Comparison of ENCODE assay signal across 8 cellular contexts in genomic region chrX:49922291-49923241, GRCh38. TPM values are rescaled to one million over a fixed set of nuclear protein-coding genes. Genes with fewer than 3 reads are reported as not detected.
A peak's percentile ranks its signal among the peaks of the same experiment; 100 is the strongest.
DNase-seq lines count a peak whose midpoint lies in the region; ATAC-seq, FAIRE-seq and TF ChIP-seq lines count a peak whose summit lies in the region.

CLCN5 (plus strand) TSS chrX:49922596; CDS start chrX:49925299, 2,703 bp downstream.

- intact Hi-C loops in naive thymus-derived CD4-positive, alpha-beta T cell (cut with micrococcal nuclease): loop anchor here (1.0 to 5.0 kb wide), 3 partner anchors 43 to 1120 kb away; partner anchors contain the start of genes CCNB3 (in 2 of the 2), USP27X (in 2 of the 2) and HDAC6 (in 1 of the 2)

- 0 to 1% methylated on average over 14 to 16 of the region's 83 CpGs for WGBS in GM23248 (ENCODE audit: low coverage in 1 of 2, low lambda C conversion rate in 2 of 2, missing lambda C conversion rate in 2 of 2), 2 experiments

- in situ Hi-C loops in GM23248 (cut with MboI): loop anchor here (25.0 kb wide), 1 partner anchor 665 kb away; no protein-coding TSS in a partner anchor

- no peaks in the 10 kb centered on the region for H3K36me3 ChIP-seq in DOHH2 (ENCODE audit: control insufficient read depth, low read length)
- H3K36me3 ChIP-seq in GM23248 (ENCODE audit: low read depth): no peaks in the 10 kb centered on the region
- no peaks in the 10 kb centered on the region for H3K36me3 ChIP-seq in Karpas-422 (ENCODE audit: insufficient read depth, low read length)
- H3K36me3 ChIP-seq in naive thymus-derived CD4-positive, alpha-beta T cell (ENCODE audit: control insufficient read depth in 2 of 3, insufficient read depth in 3 of 3, low read length in 3 of 3): no peaks in the 10 kb centered on the region

- H3K9me3 Mint-ChIP-seq in naive thymus-derived CD4-positive, alpha-beta T cell: no peaks in the 10 kb centered on the region
- H3K9me3 Mint-ChIP-seq in stimulated activated memory B cell treated with anti-CD40 and anti-IgM and Interleukin-4, amounts not matched to agents 10 μg/mL and 1 μg/mL and 100 μg/mL, for 72 hours: no peaks in the 10 kb centered on the region

- peaks cover 0 to 16% (median 8%) of the 10 kb centered on the region in 7 donors for H3K4me1 Mint-ChIP-seq in naive thymus-derived CD4-positive, alpha-beta T cell
- H3K4me1 Mint-ChIP-seq in stimulated activated memory B cell treated with anti-CD40 and anti-IgM and Interleukin-4, amounts not matched to agents 10 μg/mL and 1 μg/mL and 100 μg/mL, for 72 hours: peaks cover 12% of the 10 kb centered on the region

- peak; percentile 75 for FAIRE-seq in RCC 7860 (lab: Jason Lieb, UNC)

- H3K79me2 ChIP-seq in DOHH2 (ENCODE audit: control insufficient read depth, low read length): no peaks in the 10 kb centered on the region
- no peaks in the 10 kb centered on the region for H3K79me2 ChIP-seq in GM23248 (ENCODE audit: insufficient read depth)
- H3K79me2 ChIP-seq in Karpas-422 (ENCODE audit: low read length): no peaks in the 10 kb centered on the region

- peak within 1 kb of the TSS; percentile 76 to 86 (median 83) for H3K4me3 Mint-ChIP-seq in naive thymus-derived CD4-positive, alpha-beta T cell
- peak within 1 kb of the TSS; percentile 87 for H3K4me3 Mint-ChIP-seq in stimulated activated memory B cell treated with anti-CD40 and anti-IgM and Interleukin-4, amounts not matched to agents 10 μg/mL and 1 μg/mL and 100 μg/mL, for 72 hours

- TF ChIP-seq CTCF in DOHH2 (IDR thresholded peaks at IDR 0.05; ENCODE audit: low read depth, low read length, poor library complexity, severe bottlenecking): no peak

- H4K20me1 ChIP-seq in DOHH2 (ENCODE audit: control insufficient read depth, insufficient read depth, low read depth, low read length) (no peaks in the 10 kb centered on the region), GM23248 (ENCODE audit: insufficient read depth) (no peaks in the 10 kb centered on the region), Karpas-422 (ENCODE audit: insufficient read depth, low read depth, low read length) (no peaks in the 10 kb centered on the region)

- H3K9me2 ChIP-seq in DOHH2 (replicated peaks; ENCODE audit: control insufficient read depth, low read length) (no peaks in the 10 kb centered on the region), GM23248 (ENCODE audit: insufficient read depth) (no peaks in the 10 kb centered on the region), Karpas-422 (replicated peaks; ENCODE audit: insufficient read depth, low read length) (no peaks in the 10 kb centered on the region)

- no peaks in the 10 kb centered on the region for H3K36me3 Mint-ChIP-seq in naive thymus-derived CD4-positive, alpha-beta T cell
- peaks cover 15% of the 10 kb centered on the region for H3K36me3 Mint-ChIP-seq in stimulated activated memory B cell treated with anti-CD40 and anti-IgM and Interleukin-4, amounts not matched to agents 10 μg/mL and 1 μg/mL and 100 μg/mL, for 72 hours

- H3K9me3 ChIP-seq in DOHH2 (ENCODE audit: control insufficient read depth, insufficient read depth, low read length): no peaks in the 10 kb centered on the region
- H3K9me3 ChIP-seq in GM23248 (ENCODE audit: low read depth): no peaks in the 10 kb centered on the region
- H3K9me3 ChIP-seq in Karpas-422 (ENCODE audit: low read length): no peaks in the 10 kb centered on the region
- no peaks in the 10 kb centered on the region for H3K9me3 ChIP-seq in naive thymus-derived CD4-positive, alpha-beta T cell (ENCODE audit: control insufficient read depth in 2 of 3, low read length in 3 of 3)

- no peaks in the 10 kb centered on the region for H3K27me3 Mint-ChIP-seq in naive thymus-derived CD4-positive, alpha-beta T cell
- no peaks in the 10 kb centered on the region for H3K27me3 Mint-ChIP-seq in stimulated activated memory B cell treated with anti-CD40 and anti-IgM and Interleukin-4, amounts not matched to agents 10 μg/mL and 1 μg/mL and 100 μg/mL, for 72 hours

- no peak within 1 kb of the TSS for H3K27ac ChIP-seq in DOHH2 (ENCODE audit: low read depth, low read length)
- peak within 1 kb of the TSS; percentile 51 for H3K27ac ChIP-seq in GM23248
- no peak within 1 kb of the TSS for H3K27ac ChIP-seq in Karpas-422 (ENCODE audit: low read length)
- H3K27ac ChIP-seq in naive thymus-derived CD4-positive, alpha-beta T cell (ENCODE audit: low read depth, low read length): peak within 1 kb of the TSS; percentile 61

- H3K4me1 ChIP-seq in DOHH2 (ENCODE audit: control insufficient read depth, low read length) (peaks cover 12% of the 10 kb centered on the region), GM23248 (ENCODE audit: insufficient read depth) (0 out of 2 replicates have a peak, but pooled peaks cover 8% of the 10 kb centered on the region), Karpas-422 (ENCODE audit: low read length) (peaks cover 14% of the 10 kb centered on the region)
- H3K4me1 ChIP-seq in naive thymus-derived CD4-positive, alpha-beta T cell (ENCODE audit: control insufficient read depth in 2 of 2, insufficient read depth in 2 of 2, low read length in 2 of 2): peaks cover 0 to 5% of the 10 kb centered on the region in 2 donors

- H2AFZ ChIP-seq in GM23248: peak within 1 kb of the TSS; percentile 94
- peak within 1 kb of the TSS; percentile 60; the same call in 1 of the 2 replicates for H2AFZ ChIP-seq in Karpas-422 (ENCODE audit: low read length)

- CTCF ChIA-PET in naive thymus-derived CD4-positive, alpha-beta T cell (lab: Charles Lee): interaction anchor here (1.2 kb wide), 2 partner anchors 38 to 44 kb away, joined by 5 to 6 read pairs; partner anchors contain the start of gene USP27X

- H3K27ac Mint-ChIP-seq in naive thymus-derived CD4-positive, alpha-beta T cell: peak within 1 kb of the TSS; percentile 43 to 85 (median 57)
- H3K27ac Mint-ChIP-seq in stimulated activated memory B cell treated with anti-CD40 and anti-IgM and Interleukin-4, amounts not matched to agents 10 μg/mL and 1 μg/mL and 100 μg/mL, for 72 hours: peak within 1 kb of the TSS; percentile 64

- H3K27me3 ChIP-seq in DOHH2 (ENCODE audit: control insufficient read depth, low read length): no peaks in the 10 kb centered on the region
- no peaks in the 10 kb centered on the region for H3K27me3 ChIP-seq in GM23248 (replicated peaks; ENCODE audit: insufficient read depth)
- no peaks in the 10 kb centered on the region for H3K27me3 ChIP-seq in Karpas-422 (ENCODE audit: low read length)
- H3K27me3 ChIP-seq in naive thymus-derived CD4-positive, alpha-beta T cell (ENCODE audit: control insufficient read depth in 2 of 2, insufficient read depth in 2 of 2, low read length in 2 of 2): no peaks in the 10 kb centered on the region

- DNase-seq in GM23248: peak; percentile 93
- peak; percentile 96 for DNase-seq in Karpas-422
- DNase-seq in RCC 7860 (ENCODE audit: low spot score): peak; percentile 86
- peak; percentile 79 to 90 for DNase-seq in activated T-helper 1 cell treated with anti-CD3 and anti-CD28 coated beads, Interleukin-2, amount 50 U/mL, for 16 hours (ENCODE audit: low read depth in 1 of 2, low spot score in 1 of 2)
- peak; percentile 94 for DNase-seq in fibroblast of gingiva (ENCODE audit: low read depth)
- DNase-seq in naive thymus-derived CD4-positive, alpha-beta T cell: peak; percentile 85 to 96 (median 94)

- peak within 1 kb of the TSS; percentile 82 for H3K4me3 ChIP-seq in DOHH2 (ENCODE audit: low read length)
- H3K4me3 ChIP-seq in GM23248: peak within 1 kb of the TSS; percentile 75
- peak within 1 kb of the TSS; percentile 74 for H3K4me3 ChIP-seq in Karpas-422 (ENCODE audit: low read length)
- H3K4me3 ChIP-seq in naive thymus-derived CD4-positive, alpha-beta T cell (ENCODE audit: low read length): peak within 1 kb of the TSS; percentile 74

- peak within 1 kb of the TSS; percentile 83 for H3K9ac ChIP-seq in GM23248
- H3K9ac ChIP-seq in Karpas-422 (ENCODE audit: low read length): peak within 1 kb of the TSS; percentile 76

- H3F3A ChIP-seq in DOHH2 (ENCODE audit: control insufficient read depth, insufficient read depth) (no peaks in the 10 kb centered on the region), GM23248 (ENCODE audit: insufficient read depth) (no peaks in the 10 kb centered on the region)

- H3K4me2 ChIP-seq in DOHH2 (ENCODE audit: low read length) (peak within 1 kb of the TSS; percentile 84), GM23248 (ENCODE audit: unreplicated experiment) (peak within 1 kb of the TSS; percentile 83), Karpas-422 (ENCODE audit: low read depth, low read length, poor library complexity, severe bottlenecking) (peak within 1 kb of the TSS; percentile 76)

- POLR2A ChIA-PET in naive thymus-derived CD4-positive, alpha-beta T cell (lab: Charles Lee): interaction anchor here (0.6 to 0.8 kb wide), 2 partner anchors 9 to 49 kb away, joined by 3 to 4 read pairs; no protein-coding TSS in a partner anchor

- ATAC-seq in naive thymus-derived CD4-positive, alpha-beta T cell: peak; percentile 97
- ATAC-seq in stimulated activated memory B cell treated with anti-CD40 and anti-IgM and Interleukin-4, amounts not matched to agents 10 μg/mL and 1 μg/mL and 100 μg/mL, for 72 hours: peak; percentile 98

RNA-seq across cellular contexts. Expression of gene CLCN5, which starts in this region (rescaled TPM):
- 2.9 and 4.6 TPM in 2 replicates for total RNA-seq in GM23248 (2014; rRNA removed; shearing (Covaris generic))
- polyA plus RNA-seq in GM23248 (2016; fragmentation: Nextera tagmentation; extraction: Ambion mirVana): 1.8 and 2.0 TPM in 2 replicates
- total RNA-seq in Karpas-422 (2014; rRNA removed; shearing (Covaris generic); ENCODE audit: low replicate concordance): 5.5 and 8.1 TPM in 2 replicates
- total RNA-seq in naive thymus-derived CD4-positive, alpha-beta T cell: 1 to 10 TPM; 2.8 to 3.9 (median 3.8) TPM
- polyA plus RNA-seq in naive thymus-derived CD4-positive, alpha-beta T cell: 1 to 10 TPM in 1 of 2 donors, under 1 TPM in 1; 0.50 to 1.3 TPM

Comparison
In these comparisons a context has a peak if more than half of its experiments do, and no peak if none do; other contexts are left out.
1. H3K27ac ChIP-seq: peak in GM23248 (single experiment) and naive thymus-derived CD4-positive, alpha-beta T cell (single experiment); none in DOHH2 (single experiment) and Karpas-422 (single experiment).
2. Peak in every context shown above with its lines, with median percentiles within 50 percentile points of each other: H3K4me2 ChIP-seq, H3K4me3 ChIP-seq and DNase-seq.